ENCODE assay signal across 1 cellular context in the genomic region with DNA sequence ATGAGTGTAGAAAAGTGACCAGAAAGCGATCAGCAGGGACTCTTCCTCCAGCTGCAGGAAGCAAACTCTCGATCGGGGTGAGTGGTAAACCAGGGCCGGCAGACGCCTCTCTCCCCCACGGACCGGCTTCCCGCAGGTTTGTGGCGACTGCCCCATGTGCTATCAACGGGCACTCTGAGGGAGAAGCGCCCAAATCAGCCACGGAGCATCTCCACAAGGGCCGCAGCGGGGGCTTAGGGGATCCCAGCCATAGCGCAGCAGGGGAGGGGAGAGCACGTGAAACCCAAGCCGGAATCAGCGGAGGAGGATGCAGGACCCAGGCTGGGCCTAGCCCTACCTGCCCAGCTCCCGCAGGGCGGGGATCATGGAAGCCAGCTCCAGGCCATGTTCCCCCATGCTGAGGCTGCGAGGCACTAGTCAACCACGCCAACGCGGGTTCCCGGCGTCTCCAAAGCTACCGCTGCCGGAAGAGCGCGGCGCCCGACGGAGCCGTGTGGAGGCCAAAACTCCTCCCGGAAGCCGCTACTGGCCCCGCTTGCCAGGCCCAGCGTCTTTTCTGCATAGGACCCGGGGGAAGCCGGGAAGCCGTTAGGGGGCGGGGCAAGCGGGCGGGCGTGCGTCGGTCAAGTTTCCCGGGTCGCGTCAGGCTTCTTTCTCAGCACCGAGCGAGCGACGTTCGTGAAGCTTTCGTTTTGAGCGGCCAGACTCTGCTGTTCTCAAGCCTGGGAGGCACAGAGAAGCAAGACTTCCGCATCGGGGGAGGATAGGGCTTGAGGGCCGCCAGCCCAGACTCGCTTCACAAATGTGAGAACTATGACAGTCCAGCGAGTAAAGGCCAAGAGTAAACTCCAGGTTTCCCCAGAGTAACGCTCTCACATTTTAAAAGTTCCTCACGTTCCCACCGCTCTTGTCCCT.
TF ChIP-seq lines count a peak whose summit lies in the region.

TSS of gene ATR (minus strand) at position 425 of the 915 bp plus-strand sequence. CDS start at position 396, 29 bp downstream.

TF ChIP-seq in K562, 482 proteins besides CTCF, POLR2A, EP300 and RAD21 (continued from another document and continues in another):
- TF ChIP-seq RCOR1 (IDR thresholded peaks at IDR 0.05; ENCODE audit: borderline replicate concordance in 1 of 2, low read depth in 2 of 2, low read length in 2 of 2), result 0 out of 4 replicates have a peak, but pooled peaks of 1 of the 2 experiments have one; percentile 17
- TF ChIP-seq ETV1 (tag; conservative IDR thresholded peaks at IDR 0.05; ENCODE audit: low read depth), result peak; percentile 98
- TF ChIP-seq, protein P1, sequence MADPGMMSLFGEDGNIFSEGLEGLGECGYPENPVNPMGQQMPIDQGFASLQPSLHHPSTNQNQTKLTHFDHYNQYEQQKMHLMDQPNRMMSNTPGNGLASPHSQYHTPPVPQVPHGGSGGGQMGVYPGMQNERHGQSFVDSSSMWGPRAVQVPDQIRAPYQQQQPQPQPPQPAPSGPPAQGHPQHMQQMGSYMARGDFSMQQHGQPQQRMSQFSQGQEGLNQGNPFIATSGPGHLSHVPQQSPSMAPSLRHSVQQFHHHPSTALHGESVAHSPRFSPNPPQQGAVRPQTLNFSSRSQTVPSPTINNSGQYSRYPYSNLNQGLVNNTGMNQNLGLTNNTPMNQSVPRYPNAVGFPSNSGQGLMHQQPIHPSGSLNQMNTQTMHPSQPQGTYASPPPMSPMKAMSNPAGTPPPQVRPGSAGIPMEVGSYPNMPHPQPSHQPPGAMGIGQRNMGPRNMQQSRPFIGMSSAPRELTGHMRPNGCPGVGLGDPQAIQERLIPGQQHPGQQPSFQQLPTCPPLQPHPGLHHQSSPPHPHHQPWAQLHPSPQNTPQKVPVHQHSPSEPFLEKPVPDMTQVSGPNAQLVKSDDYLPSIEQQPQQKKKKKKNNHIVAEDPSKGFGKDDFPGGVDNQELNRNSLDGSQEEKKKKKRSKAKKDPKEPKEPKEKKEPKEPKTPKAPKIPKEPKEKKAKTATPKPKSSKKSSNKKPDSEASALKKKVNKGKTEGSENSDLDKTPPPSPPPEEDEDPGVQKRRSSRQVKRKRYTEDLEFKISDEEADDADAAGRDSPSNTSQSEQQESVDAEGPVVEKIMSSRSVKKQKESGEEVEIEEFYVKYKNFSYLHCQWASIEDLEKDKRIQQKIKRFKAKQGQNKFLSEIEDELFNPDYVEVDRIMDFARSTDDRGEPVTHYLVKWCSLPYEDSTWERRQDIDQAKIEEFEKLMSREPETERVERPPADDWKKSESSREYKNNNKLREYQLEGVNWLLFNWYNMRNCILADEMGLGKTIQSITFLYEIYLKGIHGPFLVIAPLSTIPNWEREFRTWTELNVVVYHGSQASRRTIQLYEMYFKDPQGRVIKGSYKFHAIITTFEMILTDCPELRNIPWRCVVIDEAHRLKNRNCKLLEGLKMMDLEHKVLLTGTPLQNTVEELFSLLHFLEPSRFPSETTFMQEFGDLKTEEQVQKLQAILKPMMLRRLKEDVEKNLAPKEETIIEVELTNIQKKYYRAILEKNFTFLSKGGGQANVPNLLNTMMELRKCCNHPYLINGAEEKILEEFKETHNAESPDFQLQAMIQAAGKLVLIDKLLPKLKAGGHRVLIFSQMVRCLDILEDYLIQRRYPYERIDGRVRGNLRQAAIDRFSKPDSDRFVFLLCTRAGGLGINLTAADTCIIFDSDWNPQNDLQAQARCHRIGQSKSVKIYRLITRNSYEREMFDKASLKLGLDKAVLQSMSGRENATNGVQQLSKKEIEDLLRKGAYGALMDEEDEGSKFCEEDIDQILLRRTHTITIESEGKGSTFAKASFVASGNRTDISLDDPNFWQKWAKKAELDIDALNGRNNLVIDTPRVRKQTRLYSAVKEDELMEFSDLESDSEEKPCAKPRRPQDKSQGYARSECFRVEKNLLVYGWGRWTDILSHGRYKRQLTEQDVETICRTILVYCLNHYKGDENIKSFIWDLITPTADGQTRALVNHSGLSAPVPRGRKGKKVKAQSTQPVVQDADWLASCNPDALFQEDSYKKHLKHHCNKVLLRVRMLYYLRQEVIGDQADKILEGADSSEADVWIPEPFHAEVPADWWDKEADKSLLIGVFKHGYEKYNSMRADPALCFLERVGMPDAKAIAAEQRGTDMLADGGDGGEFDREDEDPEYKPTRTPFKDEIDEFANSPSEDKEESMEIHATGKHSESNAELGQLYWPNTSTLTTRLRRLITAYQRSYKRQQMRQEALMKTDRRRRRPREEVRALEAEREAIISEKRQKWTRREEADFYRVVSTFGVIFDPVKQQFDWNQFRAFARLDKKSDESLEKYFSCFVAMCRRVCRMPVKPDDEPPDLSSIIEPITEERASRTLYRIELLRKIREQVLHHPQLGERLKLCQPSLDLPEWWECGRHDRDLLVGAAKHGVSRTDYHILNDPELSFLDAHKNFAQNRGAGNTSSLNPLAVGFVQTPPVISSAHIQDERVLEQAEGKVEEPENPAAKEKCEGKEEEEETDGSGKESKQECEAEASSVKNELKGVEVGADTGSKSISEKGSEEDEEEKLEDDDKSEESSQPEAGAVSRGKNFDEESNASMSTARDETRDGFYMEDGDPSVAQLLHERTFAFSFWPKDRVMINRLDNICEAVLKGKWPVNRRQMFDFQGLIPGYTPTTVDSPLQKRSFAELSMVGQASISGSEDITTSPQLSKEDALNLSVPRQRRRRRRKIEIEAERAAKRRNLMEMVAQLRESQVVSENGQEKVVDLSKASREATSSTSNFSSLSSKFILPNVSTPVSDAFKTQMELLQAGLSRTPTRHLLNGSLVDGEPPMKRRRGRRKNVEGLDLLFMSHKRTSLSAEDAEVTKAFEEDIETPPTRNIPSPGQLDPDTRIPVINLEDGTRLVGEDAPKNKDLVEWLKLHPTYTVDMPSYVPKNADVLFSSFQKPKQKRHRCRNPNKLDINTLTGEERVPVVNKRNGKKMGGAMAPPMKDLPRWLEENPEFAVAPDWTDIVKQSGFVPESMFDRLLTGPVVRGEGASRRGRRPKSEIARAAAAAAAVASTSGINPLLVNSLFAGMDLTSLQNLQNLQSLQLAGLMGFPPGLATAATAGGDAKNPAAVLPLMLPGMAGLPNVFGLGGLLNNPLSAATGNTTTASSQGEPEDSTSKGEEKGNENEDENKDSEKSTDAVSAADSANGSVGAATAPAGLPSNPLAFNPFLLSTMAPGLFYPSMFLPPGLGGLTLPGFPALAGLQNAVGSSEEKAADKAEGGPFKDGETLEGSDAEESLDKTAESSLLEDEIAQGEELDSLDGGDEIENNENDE (IDR thresholded peaks at IDR 0.05; ENCODE audit: low read depth, low read length), result no peak
- no peak for TF ChIP-seq HMG20B (CRISPR knock-in tag; IDR thresholded peaks at IDR 0.05)
- TF ChIP-seq CXXC5 (CRISPR knock-in tag; IDR thresholded peaks at IDR 0.05), result peak; percentile 100
- TF ChIP-seq DIDO1 (tag; IDR thresholded peaks at IDR 0.05; ENCODE audit: low read depth), result peak; percentile 72
- TF ChIP-seq, protein P2, sequence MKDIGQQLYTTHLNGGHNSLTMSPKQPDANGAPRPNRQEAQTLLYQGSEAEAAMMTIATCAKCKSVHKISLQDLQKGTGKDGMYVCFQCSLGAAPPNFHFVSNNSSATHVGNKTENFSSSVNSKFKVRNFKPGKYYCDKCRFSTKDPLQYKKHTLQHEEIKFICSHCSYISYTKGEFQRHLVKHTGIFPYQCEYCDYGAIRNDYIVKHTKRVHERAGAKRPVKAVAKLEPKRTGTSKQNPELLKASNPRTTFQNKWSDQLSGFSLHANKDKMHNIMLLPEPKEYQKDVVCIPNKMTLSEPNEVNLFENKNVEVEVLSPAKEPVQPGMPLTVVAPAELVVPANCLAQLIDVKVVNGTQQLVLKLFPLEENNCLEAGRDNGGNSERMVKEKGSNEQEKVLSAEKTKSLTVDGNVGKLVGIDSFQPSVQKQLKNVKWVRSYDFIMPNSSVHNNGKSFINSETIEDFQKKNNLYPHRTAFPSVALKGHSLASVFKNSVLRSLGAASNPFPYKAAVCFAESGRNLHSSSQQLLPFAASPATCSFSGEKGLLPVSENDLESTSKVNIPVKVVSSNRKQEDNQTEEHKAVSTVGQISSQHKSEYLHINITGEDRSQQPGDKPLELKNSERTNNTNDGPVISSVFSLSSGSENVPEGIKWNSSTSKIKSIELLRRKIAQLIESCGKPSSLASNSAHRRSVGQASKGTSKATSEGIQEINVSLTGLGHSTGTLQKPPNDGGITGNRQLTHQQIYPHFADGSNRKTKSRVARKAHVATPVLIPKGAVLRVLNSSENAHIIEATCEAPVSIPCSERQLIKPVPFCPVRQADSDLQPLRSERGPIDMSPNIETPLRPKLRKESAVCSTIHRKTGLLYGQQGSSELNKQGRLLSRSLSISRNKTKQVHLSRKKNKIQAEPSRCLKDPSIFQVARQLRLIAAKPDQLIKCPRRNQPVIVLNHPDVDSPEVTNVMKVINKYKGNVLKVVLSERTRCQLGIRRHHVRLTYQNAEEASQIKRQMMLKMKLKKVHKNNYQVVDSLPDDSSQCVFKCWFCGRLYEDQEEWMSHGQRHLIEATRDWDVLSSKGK (CRISPR knock-in tag; IDR thresholded peaks at IDR 0.05), result no peak
- TF ChIP-seq MGA (IDR thresholded peaks at IDR 0.05), result peak; percentile 78
- TF ChIP-seq MYC (IDR thresholded peaks at IDR 0.05; ENCODE audit: low read depth, low read length), result peak; percentile 82; the same call in 1 of the 2 replicates
- TF ChIP-seq MYC (CRISPR knock-in tag; IDR thresholded peaks at IDR 0.05; ENCODE audit: borderline replicate concordance, low read depth), result peak; percentile 93; the same call in 1 of the 2 replicates
- peak; percentile 78 for TF ChIP-seq ZKSCAN1 (IDR thresholded peaks at IDR 0.05; ENCODE audit: low read depth, low read length)
- TF ChIP-seq ZFX (CRISPR knock-in tag; IDR thresholded peaks at IDR 0.05), result peak; percentile 100
- TF ChIP-seq KLF13 (tag; IDR thresholded peaks at IDR 0.05; ENCODE audit: borderline replicate concordance, low read depth), result peak; percentile 86
- TF ChIP-seq NR1H2 (CRISPR knock-in tag; IDR thresholded peaks at IDR 0.05), result no peak
- peak; percentile 76 for TF ChIP-seq NFRKB (IDR thresholded peaks at IDR 0.05; ENCODE audit: low read depth)
